Comparison of ENCODE assay signal across 17 cellular contexts in the genomic region with DNA sequence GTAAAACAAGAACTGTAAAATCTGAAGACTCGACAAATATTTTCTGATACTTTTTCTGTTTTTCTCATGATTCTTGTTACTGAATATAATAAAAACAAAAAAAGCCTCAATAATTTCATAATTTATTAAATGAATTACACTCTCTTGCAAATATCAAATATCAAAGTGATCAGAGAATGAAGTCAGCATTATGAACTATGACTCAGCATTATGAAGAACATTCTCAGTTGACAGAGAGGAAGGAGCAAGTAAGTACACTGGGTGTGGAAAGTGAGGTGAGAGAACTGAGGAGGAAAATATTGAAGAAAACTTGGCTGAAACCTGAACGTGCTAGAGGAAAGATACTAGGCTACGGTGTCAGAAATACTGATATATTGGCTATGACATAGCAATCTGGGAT.
DNase-seq lines count a peak whose midpoint lies in the region; ATAC-seq, FAIRE-seq and TF ChIP-seq lines count a peak whose summit lies in the region.
"Had no signal": no experiment of that assay in that cellular context is flagged by ENCODE, and none has a peak within 500 bp of the region (broad histone marks: within the 10 kb centered on the region; RNA-seq: fewer than 3 reads in every experiment).

No MANE protein-coding gene starts in this region.

- peak; percentile 4 for DNase-seq in EL
- DNase-seq in NCI-H226 = peak; percentile 7
- peak; percentile 65 for DNase-seq in bronchial epithelial cell (ENCODE audit: low read depth)
- DNase-seq in kidney tubule cell (ENCODE audit: low spot score) = peak; percentile 1
- DNase-seq in stimulated activated CD4-positive, alpha-beta T cell treated with anti-CD3 and anti-CD28 coated beads, Interleukin-2, amount 100 ng/mL, for 48 hours = no peak
- DNase-seq in right atrium auricular region (ENCODE audit: low spot score) = no peak
- DNase-seq: activated CD4-positive, alpha-beta memory T cell treated with anti-CD3 and anti-CD28 coated beads, Interleukin-2, amount 10 ng/mL, durations not matched to agents 7 days and 5 days; activated naive CD8-positive, alpha-beta T cell treated with anti-CD3 and anti-CD28 coated beads, Interleukin-2, amount 10 ng/mL, durations not matched to agents 7 days and 5 days; activated T-cell treated with anti-CD3 and anti-CD28 coated beads, Interleukin-2, amount 50 U/mL, for 48 hours; DND-41; H7; mesendoderm; NCI-H1092; NCI-H2227 treated with DMSO at 0.1 percent for 48 hours; retina had no signal

- no peak for FAIRE-seq in bronchial epithelial cell (lab: Jason Lieb, UNC)

- no peaks in the 10 kb centered on the region for H3K27me3 ChIP-seq in bronchial epithelial cell (ENCODE audit: control insufficient read depth, insufficient read depth, low read length)
- H3K27me3 ChIP-seq in right atrium auricular region = no peaks in the 10 kb centered on the region
- H3K27me3 ChIP-seq: BLaER1 treated with 17β-estradiol and CSF1 and Interleukin-3, amounts not matched to agents 10 nM and 100 nM had no signal

- no peaks in the 10 kb centered on the region for H3K36me3 ChIP-seq in bronchial epithelial cell (ENCODE audit: control insufficient read depth, insufficient read depth, low read length)
- no peaks in the 10 kb centered on the region for H3K36me3 ChIP-seq in right atrium auricular region
- H3K36me3 ChIP-seq: BLaER1 treated with 17β-estradiol and CSF1 and Interleukin-3, amounts not matched to agents 10 nM and 100 nM had no signal

- H3K4me1 ChIP-seq in right atrium auricular region = no peaks in the 10 kb centered on the region
- H3K4me1 ChIP-seq: BLaER1 treated with 17β-estradiol and CSF1 and Interleukin-3, amounts not matched to agents 10 nM and 100 nM had no signal

- ATAC-seq in SK-N-SH treated with all-trans-retinoic acid at 6 μM for 48 hours = no peak

- TF ChIP-seq CTCF in bronchial epithelial cell (IDR thresholded peaks at IDR 0.05; ENCODE audit: insufficient read depth, low read length, severe bottlenecking) (no peak), right atrium auricular region (IDR thresholded peaks at IDR 0.05) (no peak)

- H3K9me3 ChIP-seq in right atrium auricular region = no peaks in the 10 kb centered on the region
- H3K9me3 ChIP-seq: BLaER1 treated with 17β-estradiol and CSF1 and Interleukin-3, amounts not matched to agents 10 nM and 100 nM had no signal

- no peak overlapping the region for H3K27ac ChIP-seq in right atrium auricular region
- H3K27ac ChIP-seq: BLaER1 treated with 17β-estradiol and CSF1 and Interleukin-3, amounts not matched to agents 10 nM and 100 nM had no signal

- H3K4me3 ChIP-seq in bronchial epithelial cell (ENCODE audit: low read depth, low read length) (no peak overlapping the region), right atrium auricular region (no peak overlapping the region)
- H3K4me3 ChIP-seq: BLaER1 treated with 17β-estradiol and CSF1 and Interleukin-3, amounts not matched to agents 10 nM and 100 nM had no signal

TF ChIP-seq in SK-N-SH treated with all-trans-retinoic acid at 6 μM for 48 hours, 23 proteins besides CTCF, POLR2A, EP300 and RAD21:
- TF ChIP-seq, protein P1, sequence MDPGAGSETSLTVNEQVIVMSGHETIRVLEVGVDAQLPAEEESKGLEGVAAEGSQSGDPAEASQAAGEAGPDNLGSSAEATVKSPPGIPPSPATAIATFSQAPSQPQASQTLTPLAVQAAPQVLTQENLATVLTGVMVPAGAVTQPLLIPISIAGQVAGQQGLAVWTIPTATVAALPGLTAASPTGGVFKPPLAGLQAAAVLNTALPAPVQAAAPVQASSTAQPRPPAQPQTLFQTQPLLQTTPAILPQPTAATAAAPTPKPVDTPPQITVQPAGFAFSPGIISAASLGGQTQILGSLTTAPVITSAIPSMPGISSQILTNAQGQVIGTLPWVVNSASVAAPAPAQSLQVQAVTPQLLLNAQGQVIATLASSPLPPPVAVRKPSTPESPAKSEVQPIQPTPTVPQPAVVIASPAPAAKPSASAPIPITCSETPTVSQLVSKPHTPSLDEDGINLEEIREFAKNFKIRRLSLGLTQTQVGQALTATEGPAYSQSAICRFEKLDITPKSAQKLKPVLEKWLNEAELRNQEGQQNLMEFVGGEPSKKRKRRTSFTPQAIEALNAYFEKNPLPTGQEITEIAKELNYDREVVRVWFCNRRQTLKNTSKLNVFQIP (CRISPR knock-in tag; IDR thresholded peaks at IDR 0.05; ENCODE audit: borderline replicate concordance, low read depth) = no peak
- no peak for TF ChIP-seq RARB (CRISPR knock-in tag; IDR thresholded peaks at IDR 0.05)
- TF ChIP-seq, protein P2, sequence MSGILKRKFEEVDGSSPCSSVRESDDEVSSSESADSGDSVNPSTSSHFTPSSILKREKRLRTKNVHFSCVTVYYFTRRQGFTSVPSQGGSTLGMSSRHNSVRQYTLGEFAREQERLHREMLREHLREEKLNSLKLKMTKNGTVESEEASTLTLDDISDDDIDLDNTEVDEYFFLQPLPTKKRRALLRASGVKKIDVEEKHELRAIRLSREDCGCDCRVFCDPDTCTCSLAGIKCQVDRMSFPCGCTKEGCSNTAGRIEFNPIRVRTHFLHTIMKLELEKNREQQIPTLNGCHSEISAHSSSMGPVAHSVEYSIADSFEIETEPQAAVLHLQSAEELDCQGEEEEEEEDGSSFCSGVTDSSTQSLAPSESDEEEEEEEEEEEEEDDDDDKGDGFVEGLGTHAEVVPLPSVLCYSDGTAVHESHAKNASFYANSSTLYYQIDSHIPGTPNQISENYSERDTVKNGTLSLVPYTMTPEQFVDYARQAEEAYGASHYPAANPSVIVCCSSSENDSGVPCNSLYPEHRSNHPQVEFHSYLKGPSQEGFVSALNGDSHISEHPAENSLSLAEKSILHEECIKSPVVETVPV (CRISPR knock-in tag; IDR thresholded peaks at IDR 0.05) = no peak
- TF ChIP-seq OSR1 (CRISPR knock-in tag; IDR thresholded peaks at IDR 0.05) = no peak
- no peak for TF ChIP-seq ZFP3 (CRISPR knock-in tag; IDR thresholded peaks at IDR 0.05)

Comparison
In these comparisons a context has a peak if more than half of its experiments do, and no peak if none do; other contexts are left out.
1. DNase-seq: peak in EL (single experiment), NCI-H226 (single experiment), bronchial epithelial cell (single experiment) and kidney tubule cell (single experiment); none in stimulated activated CD4-positive, alpha-beta T cell treated with anti-CD3 and anti-CD28 coated beads, Interleukin-2, amount 100 ng/mL, for 48 hours (0 of 2) and right atrium auricular region (single experiment).